26 cellular contexts compared by ENCODE assay signal in the genomic region with DNA sequence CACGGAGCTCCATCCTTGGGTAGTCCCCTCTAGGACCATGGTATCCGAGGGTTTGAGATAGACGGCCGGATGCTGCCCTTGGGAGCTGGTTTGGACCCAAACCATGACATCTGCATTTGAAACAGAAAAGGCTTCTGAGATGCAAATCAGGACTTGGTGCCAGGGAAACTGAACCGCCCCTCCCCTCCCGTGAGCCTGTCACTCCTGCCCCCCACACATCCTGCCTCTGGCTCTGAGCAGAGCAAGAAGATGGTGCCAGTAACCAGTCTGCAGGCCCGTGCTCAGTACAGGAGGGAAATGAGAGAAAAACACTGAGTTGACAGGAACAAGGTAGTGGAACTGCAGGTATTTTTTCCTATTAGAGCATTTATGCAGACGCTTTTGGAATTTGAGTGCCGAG. TPM values are rescaled to one million over a fixed set of nuclear protein-coding genes. Genes with fewer than 3 reads are reported as not detected.
DNase-seq lines count a peak whose midpoint lies in the region; ATAC-seq lines count a peak whose summit lies in the region.
"Had no signal": no experiment of that assay in that cellular context is flagged by ENCODE, and none has a peak within 500 bp of the region (broad histone marks: within the 10 kb centered on the region; RNA-seq: fewer than 3 reads in every experiment).

No MANE protein-coding gene starts in this region.

- DNase-seq in Ammon's horn (ENCODE audit: low spot score) (peak; percentile 57), mesendoderm (peak; percentile 50), kidney tubule cell (ENCODE audit: low spot score) (no peak), AG08395 (ENCODE audit: low spot score) (no peak)
- DNase-seq in central memory CD8-positive, alpha-beta T cell (ENCODE audit: low spot score in 2 of 2), result no peak
- DNase-seq: 8988T; activated CD4-positive, alpha-beta T cell treated with anti-CD3 and anti-CD28 coated beads, Interleukin-2, amount 10 ng/mL, durations not matched to agents 7 days and 5 days; activated naive CD4-positive, alpha-beta T cell; activated T-cell treated with anti-CD3 and anti-CD28 coated beads for 4 hours; effector CD8-positive, alpha-beta T cell; HFFc6; naive B cell; NCI-H1092; NCI-H2081; stimulated activated CD4-positive, alpha-beta T cell treated with anti-CD3 and anti-CD28 coated beads, Interleukin-2, amount 100 ng/mL, for 24 hours; stimulated activated naive CD8-positive, alpha-beta T cell treated with anti-CD3 and anti-CD28 coated beads, Interleukin-15, amount 100 ng/mL, for 72 hours; upper lobe of left lung had no signal

- no peak overlapping the region for H3K4ac ChIP-seq in mesendoderm (ENCODE audit: low read depth, low read length)

- H3K27ac ChIP-seq in HUES48 (ENCODE audit: low read depth, low read length) (peak overlapping the region; percentile 73), mesendoderm (ENCODE audit: low read depth, low read length) (no peak overlapping the region)
- H3K27ac ChIP-seq: heart left ventricle, KMS-11, upper lobe of left lung had no signal

- H3K4me1 Mint-ChIP-seq in central memory CD8-positive, alpha-beta T cell, result peaks cover 19% of the 10 kb centered on the region

- H3K79me2 ChIP-seq in mesendoderm (ENCODE audit: control insufficient read depth, insufficient read depth, low read length), result peaks cover 3% of the 10 kb centered on the region

- H3K4me1 ChIP-seq in HUES48 (ENCODE audit: control insufficient read depth, insufficient read depth, low read length) (peaks cover 20% of the 10 kb centered on the region), mesendoderm (ENCODE audit: control insufficient read depth, low read depth, low read length) (peaks cover 2% of the 10 kb centered on the region)
- H3K4me1 ChIP-seq: heart left ventricle had no signal

- H3K36me3 Mint-ChIP-seq in central memory CD8-positive, alpha-beta T cell (ENCODE audit: insufficient read depth), result peaks cover 50% of the 10 kb centered on the region

- ATAC-seq in central memory CD8-positive, alpha-beta T cell (replicated peaks; ENCODE audit: extremely low read depth, poor library complexity, severe bottlenecking), result peak; percentile 56
- ATAC-seq in GM18520 (IDR thresholded peaks at IDR 0.05; ENCODE audit: unreplicated experiment) (no peak), HG03378 (IDR thresholded peaks at IDR 0.05; ENCODE audit: unreplicated experiment) (no peak)
- ATAC-seq: heart left ventricle, Right ventricle myocardium inferior had no signal

- H3K27ac Mint-ChIP-seq in central memory CD8-positive, alpha-beta T cell (ENCODE audit: low read depth), result no peak overlapping the region
- H3K27ac Mint-ChIP-seq: activated CD4-positive, alpha-beta T cell treated with anti-CD3 and anti-CD28 coated beads, Interleukin-2, amount 10 ng/mL, durations not matched to agents 7 days and 5 days; HFFc6; stimulated activated naive CD8-positive, alpha-beta T cell treated with anti-CD3 and anti-CD28 coated beads, Interleukin-15, amount 100 ng/mL, for 72 hours had no signal

- H3K9ac ChIP-seq in HUES48 (ENCODE audit: low read depth, low read length) (no peak overlapping the region), mesendoderm (ENCODE audit: low read length) (no peak overlapping the region)
- H3K9ac ChIP-seq: KMS-11 had no signal

- no peak overlapping the region for H3K4me3 ChIP-seq in HUES48 (ENCODE audit: low read depth, low read length)
- no peak overlapping the region for H3K4me3 ChIP-seq in mesendoderm (ENCODE audit: low read length)
- H3K4me3 ChIP-seq: heart left ventricle, upper lobe of left lung had no signal

- H3K9me3 Mint-ChIP-seq in central memory CD8-positive, alpha-beta T cell, result no peaks in the 10 kb centered on the region
- H3K9me3 Mint-ChIP-seq: activated CD4-positive, alpha-beta T cell treated with anti-CD3 and anti-CD28 coated beads, Interleukin-2, amount 10 ng/mL, durations not matched to agents 7 days and 5 days; HFFc6; naive B cell; stimulated activated naive CD8-positive, alpha-beta T cell treated with anti-CD3 and anti-CD28 coated beads, Interleukin-15, amount 100 ng/mL, for 72 hours had no signal

- no peak overlapping the region for H2BK5ac ChIP-seq in mesendoderm (ENCODE audit: low read length)

- H2AK5ac ChIP-seq in mesendoderm (ENCODE audit: low read length), result no peak overlapping the region

- no peak overlapping the region for H3K23ac ChIP-seq in mesendoderm (ENCODE audit: low read length)

- no peaks in the 10 kb centered on the region for H3K9me3 ChIP-seq in HUES48 (ENCODE audit: control insufficient read depth, insufficient read depth, low read length)
- H3K9me3 ChIP-seq: heart left ventricle, upper lobe of left lung had no signal

- H2BK15ac ChIP-seq in mesendoderm (replicated peaks; ENCODE audit: low read depth), result no peak overlapping the region

- H2BK120ac ChIP-seq in mesendoderm (ENCODE audit: low read depth, low read length), result no peak overlapping the region

- no peak overlapping the region for H3K4me2 ChIP-seq in mesendoderm (ENCODE audit: low read length)
- H3K4me2 ChIP-seq: KMS-11 had no signal

- no peak overlapping the region for H3K18ac ChIP-seq in mesendoderm (ENCODE audit: low read length)

- H3K79me1 ChIP-seq in mesendoderm (ENCODE audit: low read length), result peaks cover 3% of the 10 kb centered on the region

- H4K5ac ChIP-seq in mesendoderm (ENCODE audit: low read length), result no peak overlapping the region

- H4K8ac ChIP-seq in mesendoderm (ENCODE audit: low read depth, low read length), result no peak overlapping the region

- no peaks in the 10 kb centered on the region for H3K27me3 ChIP-seq in HUES48 (ENCODE audit: control insufficient read depth, insufficient read depth, low read length)
- H3K27me3 ChIP-seq in mesendoderm (ENCODE audit: insufficient read depth, low read length, poor library complexity), result no peaks in the 10 kb centered on the region
- H3K27me3 ChIP-seq: heart left ventricle, upper lobe of left lung had no signal

- H3K4me3 Mint-ChIP-seq in central memory CD8-positive, alpha-beta T cell, result no peak overlapping the region
- H3K4me3 Mint-ChIP-seq: activated CD4-positive, alpha-beta T cell treated with anti-CD3 and anti-CD28 coated beads, Interleukin-2, amount 10 ng/mL, durations not matched to agents 7 days and 5 days; HFFc6; stimulated activated naive CD8-positive, alpha-beta T cell treated with anti-CD3 and anti-CD28 coated beads, Interleukin-15, amount 100 ng/mL, for 72 hours had no signal

- H3K36me3 ChIP-seq in HUES48 (ENCODE audit: control insufficient read depth, insufficient read depth, low read length), result peaks cover 44% of the 10 kb centered on the region
- peaks cover 5% of the 10 kb centered on the region for H3K36me3 ChIP-seq in mesendoderm (ENCODE audit: control insufficient read depth, insufficient read depth, low read length)

- WGBS in mesendoderm (ENCODE audit: extremely low coverage, insufficient coverage, low lambda C conversion rate), result no CpG with 5 or more reads among the region's 9 CpGs

- no peak overlapping the region for H3K56ac ChIP-seq in mesendoderm (ENCODE audit: low read length)

- H3K27me3 Mint-ChIP-seq in central memory CD8-positive, alpha-beta T cell, result no peaks in the 10 kb centered on the region
- H3K27me3 Mint-ChIP-seq: activated CD4-positive, alpha-beta T cell treated with anti-CD3 and anti-CD28 coated beads, Interleukin-2, amount 10 ng/mL, durations not matched to agents 7 days and 5 days; naive B cell; stimulated activated naive CD8-positive, alpha-beta T cell treated with anti-CD3 and anti-CD28 coated beads, Interleukin-15, amount 100 ng/mL, for 72 hours had no signal

RNA-seq across cellular contexts. Expression of a gene that starts 18.6 kb away (rescaled TPM):
- polyA plus RNA-seq in mesendoderm (2013, experiment 1 of 2), result 67.4 TPM
- 66.9 TPM for polyA plus RNA-seq in mesendoderm (2013, experiment 2 of 2)

RNA-seq across cellular contexts. Expression of a gene that starts 18.7 kb away (rescaled TPM):
- 5,500 TPM for polyA plus RNA-seq in mesendoderm (2013, experiment 1 of 2)
- polyA plus RNA-seq in mesendoderm (2013, experiment 2 of 2), result 5,550 TPM

RNA-seq across cellular contexts. Expression of a gene that starts 27.2 kb away (rescaled TPM):
- polyA plus RNA-seq in mesendoderm (2013, experiment 1 of 2), result not detected
- polyA plus RNA-seq in mesendoderm (2013, experiment 2 of 2), result not detected
- polyA plus RNA-seq: BJ, fibroblast of lung, keratinocyte had no signal

Comparison
In these comparisons a context has a peak if more than half of its experiments do, and no peak if none do; other contexts are left out.
1. DNase-seq: peak in Ammon's horn (single experiment) and mesendoderm (single experiment); none in central memory CD8-positive, alpha-beta T cell (0 of 2), kidney tubule cell (single experiment) and AG08395 (single experiment).